ENCODE assay signal across 21 cellular contexts in genomic region chr19:42334697-42335373, GRCh38. TPM values are rescaled to one million over a fixed set of nuclear protein-coding genes. Genes with fewer than 3 reads are reported as not detected.
"Had no signal": no experiment of that assay in that cellular context is flagged by ENCODE, and none has a peak within 500 bp of the region (broad histone marks: within the 10 kb centered on the region; RNA-seq: fewer than 3 reads in every experiment).

No MANE protein-coding gene starts in this region.

- DNase-seq: activated B cell treated with CpG ODN at 0.5 μM for 24 hours; activated CD4-positive, alpha-beta memory T cell treated with anti-CD3 and anti-CD28 coated beads for 36 hours; activated CD4-positive, alpha-beta T cell treated with anti-CD3 and anti-CD28 coated beads, Interleukin-2, amount 10 ng/mL, durations not matched to agents 7 days and 5 days; activated CD8-positive, alpha-beta memory T cell treated with anti-CD3 and anti-CD28 coated beads for 24 hours; activated gamma-delta T cell; activated naive CD4-positive, alpha-beta T cell treated with anti-CD3 and anti-CD28 coated beads for 36 hours; activated T-cell treated with anti-CD3 and anti-CD28 coated beads, Interleukin-2, amount 50 U/mL, for 4 hours; amygdala; Karpas-422; MM.1S; NCI-H1105; NCI-H1436; NCI-H1694 treated with DMSO at 0.1 percent for 48 hours; NCI-H2029 treated with DMSO at 0.1 percent for 48 hours; NCI-H345; NCI-H510A treated with DMSO at 0.1 percent for 48 hours; PC-3; SHP77 treated with DMSO at 0.1 percent for 48 hours; T-helper 17 cell; T-helper 9 cell had no signal

RNA-seq across cellular contexts. Expression of gene TMEM145, which starts 21.7 kb away (rescaled TPM):
- total RNA-seq: activated B cell treated with CpG ODN at 0.5 μM for 24 hours; activated CD4-positive, alpha-beta T cell treated with anti-CD3 and anti-CD28 coated beads, Interleukin-2, amount 10 ng/mL, durations not matched to agents 7 days and 5 days; activated naive CD4-positive, alpha-beta T cell treated with anti-CD3 and anti-CD28 coated beads for 36 hours; activated T-cell treated with anti-CD3 and anti-CD28 coated beads, Interleukin-2, amount 50 U/mL, for 4 hours; astrocyte; T-helper 17 cell had no signal

RNA-seq across cellular contexts. Expression of gene PAFAH1B3, which starts 32.4 kb away (rescaled TPM):
- total RNA-seq: PC-3 had no signal

RNA-seq across cellular contexts. Expression of gene PRR19, which starts 32.9 kb away (rescaled TPM):
- total RNA-seq: PC-3 had no signal

RNA-seq across cellular contexts. Expression of gene CNFN, which starts 55.3 kb away (rescaled TPM):
- total RNA-seq: activated CD4-positive, alpha-beta memory T cell treated with anti-CD3 and anti-CD28 coated beads for 36 hours; activated CD4-positive, alpha-beta T cell treated with anti-CD3 and anti-CD28 coated beads, Interleukin-2, amount 10 ng/mL, durations not matched to agents 7 days and 5 days; activated naive CD4-positive, alpha-beta T cell treated with anti-CD3 and anti-CD28 coated beads for 36 hours; activated T-cell treated with anti-CD3 and anti-CD28 coated beads, Interleukin-2, amount 50 U/mL, for 4 hours; T-helper 17 cell had no signal
